ENCODE assay signal across 9 cellular contexts in the genomic region with DNA sequence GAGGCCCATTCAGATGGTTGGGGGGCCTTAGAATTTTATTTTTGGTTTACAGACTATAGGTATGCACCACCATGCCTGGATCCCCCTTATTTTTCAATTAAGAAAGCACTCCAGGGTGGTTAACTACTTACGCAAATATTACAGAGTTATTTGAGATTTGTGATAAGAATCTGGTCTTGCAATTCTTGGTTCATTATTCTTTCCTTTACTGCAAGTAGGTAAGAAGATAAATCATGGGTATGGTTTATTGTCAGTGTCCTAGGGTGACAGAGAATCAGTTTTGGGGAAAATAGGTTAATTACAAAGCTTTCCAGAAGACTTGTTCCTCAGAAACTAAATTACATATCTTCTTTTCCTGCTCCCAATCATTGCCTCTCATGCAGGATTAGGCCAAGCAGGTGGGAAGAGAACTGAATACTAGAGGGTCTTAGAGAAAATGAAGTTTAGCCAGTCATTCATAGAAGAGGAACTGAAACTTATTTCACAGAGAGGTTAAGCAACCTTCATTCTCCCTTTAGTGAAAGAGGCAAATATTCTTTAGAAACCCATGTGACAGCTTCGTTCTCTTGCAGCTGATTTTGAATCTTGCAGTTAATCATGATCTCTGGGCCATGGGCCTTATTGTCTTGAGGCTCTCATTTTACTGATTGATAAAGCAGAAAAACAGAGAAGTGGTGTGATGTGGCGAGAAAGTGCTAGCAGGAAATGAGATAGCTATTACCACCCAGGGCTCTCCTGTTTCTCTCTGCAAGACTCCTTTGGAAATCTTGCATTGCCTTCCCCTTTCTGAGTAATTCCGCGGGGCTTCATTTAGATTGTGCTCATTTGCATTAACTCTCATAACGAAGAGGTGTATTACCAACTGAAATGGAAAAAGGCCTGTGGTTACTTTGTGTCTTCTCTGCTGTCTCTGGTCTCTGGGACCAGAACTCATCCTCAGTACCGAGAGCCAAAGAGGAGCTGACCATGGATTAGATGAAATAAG. TPM values are rescaled to one million over a fixed set of nuclear protein-coding genes. Genes with fewer than 3 reads are reported as not detected.
A peak's percentile ranks its signal among the peaks of the same experiment; 100 is the strongest.
DNase-seq lines count a peak whose midpoint lies in the region; ATAC-seq and TF ChIP-seq lines count a peak whose summit lies in the region.
"Had no signal": no experiment of that assay in that cellular context is flagged by ENCODE, and none has a peak within 500 bp of the region (broad histone marks: within the 10 kb centered on the region; RNA-seq: fewer than 3 reads in every experiment).

No MANE protein-coding gene starts in this region.

- H3K4me1 Mint-ChIP-seq in CD14-positive monocyte = peaks cover 60% of the 10 kb centered on the region
- H3K4me1 Mint-ChIP-seq in activated B cell treated with CpG ODN at 0.5 μM for 24 hours = peaks cover 40% of the 10 kb centered on the region
- H3K4me1 Mint-ChIP-seq in HFFc6 (ENCODE audit: low read depth) = no peaks in the 10 kb centered on the region

- H3K36me3 ChIP-seq in brain microvascular endothelial cell (replicated peaks) = no peaks in the 10 kb centered on the region

- H3K4me3 Mint-ChIP-seq in CD14-positive monocyte (peak overlapping the region; percentile 21 to 78), activated B cell treated with CpG ODN at 0.5 μM for 24 hours (peak overlapping the region; percentile 59), HFFc6 (no peak overlapping the region)

- ATAC-seq in GM19438 (IDR thresholded peaks at IDR 0.05; ENCODE audit: low read depth, unreplicated experiment) (peak; percentile 85), HG03342 (IDR thresholded peaks at IDR 0.05; ENCODE audit: unreplicated experiment) (peak; percentile 88), activated B cell treated with CpG ODN at 0.5 μM for 24 hours (ENCODE audit: low read depth) (peak; percentile 79)

- no peak overlapping the region for H3K4me3 ChIP-seq in brain microvascular endothelial cell (ENCODE audit: low read depth, low read length)

- peak; percentile 57 for DNase-seq in CD14-positive monocyte (ENCODE audit: low spot score)
- no peak for DNase-seq in activated B cell treated with CpG ODN at 0.5 μM for 24 hours
- DNase-seq in HFFc6 = no peak
- DNase-seq in brain microvascular endothelial cell = no peak
- no peak for DNase-seq in NCI-H1105 (lab: John Stamatoyannopoulos, UW)
- no peak for DNase-seq in NCI-H1436 treated with DMSO at 0.1 percent for 48 hours (lab: John Stamatoyannopoulos, UW)

- POLR2A ChIA-PET in activated B cell treated with CpG ODN at 0.5 μM for 24 hours (lab: Charles Lee) = interaction anchor here (0.7 to 1.9 kb wide), 9 partner anchors 25 to 218 kb away, joined by 3 to 8 read pairs (median 5); a partner anchor contains a TSS

- no peaks in the 10 kb centered on the region for H3K27me3 ChIP-seq in brain microvascular endothelial cell (replicated peaks)

- CTCF ChIA-PET in activated B cell treated with CpG ODN at 0.5 μM for 24 hours (lab: Charles Lee) = interaction anchor here (0.7 to 3.0 kb wide), 7 partner anchors 17 to 235 kb away, joined by 3 to 21 read pairs (median 4); no protein-coding TSS in a partner anchor

- H3K36me3 Mint-ChIP-seq in CD14-positive monocyte (no peaks in the 10 kb centered on the region), activated B cell treated with CpG ODN at 0.5 μM for 24 hours (ENCODE audit: low read depth) (no peaks in the 10 kb centered on the region), HFFc6 (ENCODE audit: low read depth) (no peaks in the 10 kb centered on the region)

- peaks cover 0 to 6% (median 3%) of the 10 kb centered on the region in 7 donors for H3K9me3 Mint-ChIP-seq in CD14-positive monocyte
- H3K9me3 Mint-ChIP-seq in activated B cell treated with CpG ODN at 0.5 μM for 24 hours = no peaks in the 10 kb centered on the region
- no peaks in the 10 kb centered on the region for H3K9me3 Mint-ChIP-seq in HFFc6

- no peak overlapping the region for H3K27ac ChIP-seq in brain microvascular endothelial cell

- H3K27ac Mint-ChIP-seq in CD14-positive monocyte (peak overlapping the region; percentile 92 to 97 (median 96)), activated B cell treated with CpG ODN at 0.5 μM for 24 hours (peak overlapping the region; percentile 91), HFFc6 (no peak overlapping the region)

- in situ Hi-C loops in brain microvascular endothelial cell (cut with HindIII; ENCODE audit: low pct_ligation_motif_present, low sequenced_read_pairs) = no loop called here

- H3K27me3 Mint-ChIP-seq in CD14-positive monocyte (ENCODE audit: low read depth in 3 of 3) = peaks cover 0 to 6% (median under 1%) of the 10 kb centered on the region in 3 donors
- H3K27me3 Mint-ChIP-seq in activated B cell treated with CpG ODN at 0.5 μM for 24 hours = no peaks in the 10 kb centered on the region
- H3K27me3 Mint-ChIP-seq in HFFc6 (ENCODE audit: insufficient read depth) = peaks cover 27% of the 10 kb centered on the region

- TF ChIP-seq CTCF in CD14-positive monocyte (IDR thresholded peaks at IDR 0.05) (no peak), activated B cell treated with CpG ODN at 0.5 μM for 24 hours (IDR thresholded peaks at IDR 0.05) (no peak), HFFc6 (IDR thresholded peaks at IDR 0.05) (no peak), brain microvascular endothelial cell (IDR thresholded peaks at IDR 0.05; ENCODE audit: low read depth, low read length, missing control alignments) (no peak)

- intact Hi-C loops in CD14-positive monocyte (cut with micrococcal nuclease) = no loop called here
- intact Hi-C loops in activated B cell treated with CpG ODN at 0.5 μM for 24 hours (cut with micrococcal nuclease) = loop anchor here (1.0 kb wide), 3 partner anchors 25 to 223 kb away; a partner anchor contains a TSS

RNA-seq across cellular contexts. Expression of a gene that starts 44.8 kb away (rescaled TPM):
- polyA plus RNA-seq in CD14-positive monocyte = 10 to 100 TPM; 20.8 to 36.3 TPM
- 324 and 336 TPM in 2 replicates for total RNA-seq in activated B cell treated with CpG ODN at 0.5 μM for 24 hours
- not detected for total RNA-seq in HFFc6 (2021; fragmentation: NEBNext Ultra II Directional; extraction: Animal tissue kit (Norgen Biotek cat#: 25700))

RNA-seq across cellular contexts. Expression of a gene that starts 46.5 kb away (rescaled TPM):
- polyA plus RNA-seq in CD14-positive monocyte = not detected
- total RNA-seq in activated B cell treated with CpG ODN at 0.5 μM for 24 hours = 0.05 and 0.09 TPM in 2 replicates
- not detected for total RNA-seq in HFFc6 (2021; fragmentation: NEBNext Ultra II Directional; extraction: Animal tissue kit (Norgen Biotek cat#: 25700))
- total RNA-seq: kidney epithelial cell had no signal

Comparison
In these comparisons a context has a peak if more than half of its experiments do, and no peak if none do; other contexts are left out.
1. RNA of a gene that starts 44.8 kb away (total RNA-seq): 324 to 336 TPM in activated B cell treated with CpG ODN at 0.5 μM for 24 hours; not detected in HFFc6; every median in the first group is over 100 times any median in the second.
2. Peak in every context shown above with its lines, with median percentiles within 50 percentile points of each other: ATAC-seq.